ENCODE assay signal across 1 cellular context in genomic region chr1:91500756-91501526, GRCh38.
TF ChIP-seq lines count a peak whose summit lies in the region.

Gene CDC7 (plus strand): TSS chr1:91500851. CDS start chr1:91501717, 866 bp downstream.

TF ChIP-seq in HepG2, 621 proteins besides CTCF, POLR2A, EP300 and RAD21 (continued from another document and continues in another):
- TF ChIP-seq, protein P1, sequence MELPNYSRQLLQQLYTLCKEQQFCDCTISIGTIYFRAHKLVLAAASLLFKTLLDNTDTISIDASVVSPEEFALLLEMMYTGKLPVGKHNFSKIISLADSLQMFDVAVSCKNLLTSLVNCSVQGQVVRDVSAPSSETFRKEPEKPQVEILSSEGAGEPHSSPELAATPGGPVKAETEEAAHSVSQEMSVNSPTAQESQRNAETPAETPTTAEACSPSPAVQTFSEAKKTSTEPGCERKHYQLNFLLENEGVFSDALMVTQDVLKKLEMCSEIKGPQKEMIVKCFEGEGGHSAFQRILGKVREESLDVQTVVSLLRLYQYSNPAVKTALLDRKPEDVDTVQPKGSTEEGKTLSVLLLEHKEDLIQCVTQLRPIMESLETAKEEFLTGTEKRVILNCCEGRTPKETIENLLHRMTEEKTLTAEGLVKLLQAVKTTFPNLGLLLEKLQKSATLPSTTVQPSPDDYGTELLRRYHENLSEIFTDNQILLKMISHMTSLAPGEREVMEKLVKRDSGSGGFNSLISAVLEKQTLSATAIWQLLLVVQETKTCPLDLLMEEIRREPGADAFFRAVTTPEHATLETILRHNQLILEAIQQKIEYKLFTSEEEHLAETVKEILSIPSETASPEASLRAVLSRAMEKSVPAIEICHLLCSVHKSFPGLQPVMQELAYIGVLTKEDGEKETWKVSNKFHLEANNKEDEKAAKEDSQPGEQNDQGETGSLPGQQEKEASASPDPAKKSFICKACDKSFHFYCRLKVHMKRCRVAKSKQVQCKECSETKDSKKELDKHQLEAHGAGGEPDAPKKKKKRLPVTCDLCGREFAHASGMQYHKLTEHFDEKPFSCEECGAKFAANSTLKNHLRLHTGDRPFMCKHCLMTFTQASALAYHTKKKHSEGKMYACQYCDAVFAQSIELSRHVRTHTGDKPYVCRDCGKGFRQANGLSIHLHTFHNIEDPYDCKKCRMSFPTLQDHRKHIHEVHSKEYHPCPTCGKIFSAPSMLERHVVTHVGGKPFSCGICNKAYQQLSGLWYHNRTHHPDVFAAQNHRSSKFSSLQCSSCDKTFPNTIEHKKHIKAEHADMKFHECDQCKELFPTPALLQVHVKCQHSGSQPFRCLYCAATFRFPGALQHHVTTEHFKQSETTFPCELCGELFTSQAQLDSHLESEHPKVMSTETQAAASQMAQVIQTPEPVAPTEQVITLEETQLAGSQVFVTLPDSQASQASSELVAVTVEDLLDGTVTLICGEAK (IDR thresholded peaks at IDR 0.05), result no peak
- TF ChIP-seq, protein P1 (CRISPR knock-in tag; IDR thresholded peaks at IDR 0.05), result peak; percentile 52
- TF ChIP-seq TRIM24 (CRISPR knock-in tag; IDR thresholded peaks at IDR 0.05) (no peak), KLF12 (CRISPR knock-in tag; IDR thresholded peaks at IDR 0.05; ENCODE audit: borderline replicate concordance) (0 out of 2 replicates have a peak, but pooled peaks have one; percentile 5), FOXO4 (CRISPR knock-in tag; conservative IDR thresholded peaks at IDR 0.05) (no peak), HOXA5 (CRISPR knock-in tag; IDR thresholded peaks at IDR 0.05) (peak; percentile 17; the same call in 1 of the 2 replicates), KIAA2018 (CRISPR knock-in tag; IDR thresholded peaks at IDR 0.05; ENCODE audit: borderline replicate concordance) (no peak), NCOA1 (CRISPR knock-in tag; IDR thresholded peaks at IDR 0.05) (no peak), PHF8 (CRISPR knock-in tag; IDR thresholded peaks at IDR 0.05) (peak; percentile 60), ATF1 (CRISPR knock-in tag; IDR thresholded peaks at IDR 0.05) (no peak), ZNF83 (CRISPR knock-in tag; IDR thresholded peaks at IDR 0.05; ENCODE audit: borderline replicate concordance) (no peak), NR2F2 (IDR thresholded peaks at IDR 0.05; ENCODE audit: borderline replicate concordance, low read depth) (no peak), ZNF274 (CRISPR knock-in tag; IDR thresholded peaks at IDR 0.05) (0 out of 2 replicates have a peak, but pooled peaks have one; percentile 38), FOXC1 (CRISPR knock-in tag; IDR thresholded peaks at IDR 0.05; ENCODE audit: borderline replicate concordance) (peak; percentile 32; the same call in 1 of the 2 replicates), ZNF256 (CRISPR knock-in tag; conservative IDR thresholded peaks at IDR 0.05) (0 out of 2 replicates have a peak, but pooled peaks have one; percentile 19), RBM39 (IDR thresholded peaks at IDR 0.05; ENCODE audit: low read depth, low read length, poor library complexity, severe bottlenecking) (peak; percentile 95), ATF7 (IDR thresholded peaks at IDR 0.05) (no peak), ATF7 (CRISPR knock-in tag; IDR thresholded peaks at IDR 0.05) (no peak), SP5 (CRISPR knock-in tag; IDR thresholded peaks at IDR 0.05; ENCODE audit: borderline replicate concordance, low read depth) (no peak; the same call in 1 of the 2 replicates), ZNF142 (CRISPR knock-in tag; IDR thresholded peaks at IDR 0.05) (0 out of 2 replicates have a peak, but pooled peaks have one; percentile 30)
- TF ChIP-seq, protein P2, sequence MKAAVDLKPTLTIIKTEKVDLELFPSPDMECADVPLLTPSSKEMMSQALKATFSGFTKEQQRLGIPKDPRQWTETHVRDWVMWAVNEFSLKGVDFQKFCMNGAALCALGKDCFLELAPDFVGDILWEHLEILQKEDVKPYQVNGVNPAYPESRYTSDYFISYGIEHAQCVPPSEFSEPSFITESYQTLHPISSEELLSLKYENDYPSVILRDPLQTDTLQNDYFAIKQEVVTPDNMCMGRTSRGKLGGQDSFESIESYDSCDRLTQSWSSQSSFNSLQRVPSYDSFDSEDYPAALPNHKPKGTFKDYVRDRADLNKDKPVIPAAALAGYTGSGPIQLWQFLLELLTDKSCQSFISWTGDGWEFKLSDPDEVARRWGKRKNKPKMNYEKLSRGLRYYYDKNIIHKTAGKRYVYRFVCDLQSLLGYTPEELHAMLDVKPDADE (CRISPR knock-in tag; IDR thresholded peaks at IDR 0.05), result no peak
- TF ChIP-seq, protein P3, sequence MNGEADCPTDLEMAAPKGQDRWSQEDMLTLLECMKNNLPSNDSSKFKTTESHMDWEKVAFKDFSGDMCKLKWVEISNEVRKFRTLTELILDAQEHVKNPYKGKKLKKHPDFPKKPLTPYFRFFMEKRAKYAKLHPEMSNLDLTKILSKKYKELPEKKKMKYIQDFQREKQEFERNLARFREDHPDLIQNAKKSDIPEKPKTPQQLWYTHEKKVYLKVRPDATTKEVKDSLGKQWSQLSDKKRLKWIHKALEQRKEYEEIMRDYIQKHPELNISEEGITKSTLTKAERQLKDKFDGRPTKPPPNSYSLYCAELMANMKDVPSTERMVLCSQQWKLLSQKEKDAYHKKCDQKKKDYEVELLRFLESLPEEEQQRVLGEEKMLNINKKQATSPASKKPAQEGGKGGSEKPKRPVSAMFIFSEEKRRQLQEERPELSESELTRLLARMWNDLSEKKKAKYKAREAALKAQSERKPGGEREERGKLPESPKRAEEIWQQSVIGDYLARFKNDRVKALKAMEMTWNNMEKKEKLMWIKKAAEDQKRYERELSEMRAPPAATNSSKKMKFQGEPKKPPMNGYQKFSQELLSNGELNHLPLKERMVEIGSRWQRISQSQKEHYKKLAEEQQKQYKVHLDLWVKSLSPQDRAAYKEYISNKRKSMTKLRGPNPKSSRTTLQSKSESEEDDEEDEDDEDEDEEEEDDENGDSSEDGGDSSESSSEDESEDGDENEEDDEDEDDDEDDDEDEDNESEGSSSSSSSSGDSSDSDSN (CRISPR knock-in tag; IDR thresholded peaks at IDR 0.05), result peak; percentile 92
